In genomic region chr7:66099551-66100407, GRCh38 we compare ENCODE assay signal across 1 cellular context.
TF ChIP-seq lines count a peak whose summit lies in the region.

No MANE protein-coding gene starts in this region.

TF ChIP-seq in GM23338, 12 proteins besides CTCF, POLR2A, EP300 and RAD21 (continued from another document):
- no peak for TF ChIP-seq ZNF462 (CRISPR knock-in tag; IDR thresholded peaks at IDR 0.05)
- TF ChIP-seq CREB1 (CRISPR knock-in tag; IDR thresholded peaks at IDR 0.05; ENCODE audit: low read depth): 0 out of 2 replicates have a peak, but pooled peaks have one; percentile 43
- no peak for TF ChIP-seq REST (IDR thresholded peaks at IDR 0.05; ENCODE audit: unreplicated experiment)
- TF ChIP-seq ETS1 (IDR thresholded peaks at IDR 0.05): no peak
- no peak for TF ChIP-seq STAT1 (IDR thresholded peaks at IDR 0.05; ENCODE audit: unreplicated experiment)
